Comparison of ENCODE assay signal across 27 cellular contexts in genomic region chr1:57874426-57874825, GRCh38.
DNase-seq lines count a peak whose midpoint lies in the region; ATAC-seq, FAIRE-seq and TF ChIP-seq lines count a peak whose summit lies in the region.
"Had no signal": no experiment of that assay in that cellular context is flagged by ENCODE, and none has a peak within 500 bp of the region (broad histone marks: within the 10 kb centered on the region; RNA-seq: fewer than 3 reads in every experiment).

No MANE protein-coding gene starts in this region.

- H3K9me3 Mint-ChIP-seq in activated T-cell treated with anti-CD3 and anti-CD28 coated beads, Interleukin-2, amount 50 U/mL, for 24 hours, result no peaks in the 10 kb centered on the region
- H3K9me3 Mint-ChIP-seq: neural progenitor cell, type B pancreatic cell had no signal

- no peaks in the 10 kb centered on the region for H3K9me3 ChIP-seq in RWPE2 (ENCODE audit: severe bottlenecking)
- H3K9me3 ChIP-seq: left ventricle myocardium inferior, psoas muscle had no signal

- FAIRE-seq in islet of Langerhans (lab: Jason Lieb, UNC), result peak; percentile 64
- FAIRE-seq: RCC 7860, small intestine had no signal

- TF ChIP-seq CTCF in RWPE2 (IDR thresholded peaks at IDR 0.05; ENCODE audit: poor library complexity, severe bottlenecking), result no peak

- H3K27ac ChIP-seq in RWPE2 (ENCODE audit: poor library complexity, severe bottlenecking), result no peak overlapping the region
- H3K27ac ChIP-seq: C4-2B, coronary artery, HL-60, left ventricle myocardium inferior, neural progenitor cell, psoas muscle had no signal

- peak; percentile 55 for ATAC-seq in RWPE2 (ENCODE audit: low read depth)
- ATAC-seq in HG03520 (IDR thresholded peaks at IDR 0.05; ENCODE audit: unreplicated experiment), result no peak
- no peak for ATAC-seq in activated CD4-positive, CD25-positive, alpha-beta regulatory T cell treated with anti-CD3 and anti-CD28 coated beads, Interleukin-2, amount 50 U/mL, for 24 hours
- ATAC-seq: activated T-cell treated with anti-CD3 and anti-CD28 coated beads, Interleukin-2, amount 50 U/mL, for 72 hours; psoas muscle; stimulated activated naive CD8-positive, alpha-beta T cell treated with anti-CD3 and anti-CD28 coated beads, Interleukin-15, amount 100 ng/mL, for 72 hours had no signal

- no peaks in the 10 kb centered on the region for H3K36me3 ChIP-seq in RWPE2 (ENCODE audit: low read depth)
- H3K36me3 ChIP-seq: left ventricle myocardium inferior, neural progenitor cell had no signal

- H3K36me3 Mint-ChIP-seq in activated T-cell treated with anti-CD3 and anti-CD28 coated beads, Interleukin-2, amount 50 U/mL, for 24 hours (ENCODE audit: low read depth), result no peaks in the 10 kb centered on the region
- H3K36me3 Mint-ChIP-seq: activated naive CD8-positive, alpha-beta T cell; brain; neural progenitor cell; type B pancreatic cell had no signal

- H3K4me3 ChIP-seq in RWPE2 (ENCODE audit: severe bottlenecking), result no peak overlapping the region
- H3K4me3 ChIP-seq: coronary artery, left ventricle myocardium inferior, neural progenitor cell, psoas muscle had no signal

- H3K27me3 Mint-ChIP-seq in activated T-cell treated with anti-CD3 and anti-CD28 coated beads, Interleukin-2, amount 50 U/mL, for 24 hours, result peaks cover 7% of the 10 kb centered on the region
- H3K27me3 Mint-ChIP-seq: activated naive CD8-positive, alpha-beta T cell; stimulated activated naive CD8-positive, alpha-beta T cell treated with anti-CD3 and anti-CD28 coated beads, Interleukin-15, amount 100 ng/mL, for 72 hours had no signal

- no peak overlapping the region for H3K4me3 Mint-ChIP-seq in activated T-cell treated with anti-CD3 and anti-CD28 coated beads, Interleukin-2, amount 50 U/mL, for 24 hours
- H3K4me3 Mint-ChIP-seq: activated naive CD8-positive, alpha-beta T cell; activated T-cell treated with anti-CD3 and anti-CD28 coated beads, Interleukin-2, amount 50 U/mL, for 72 hours; brain; neural progenitor cell; stimulated activated naive CD8-positive, alpha-beta T cell treated with anti-CD3 and anti-CD28 coated beads, Interleukin-15, amount 100 ng/mL, for 72 hours; type B pancreatic cell had no signal

- no peaks in the 10 kb centered on the region for H3K4me1 Mint-ChIP-seq in activated T-cell treated with anti-CD3 and anti-CD28 coated beads, Interleukin-2, amount 50 U/mL, for 24 hours (ENCODE audit: low read depth)
- H3K4me1 Mint-ChIP-seq: stimulated activated naive CD8-positive, alpha-beta T cell treated with anti-CD3 and anti-CD28 coated beads, Interleukin-15, amount 100 ng/mL, for 72 hours had no signal

- DNase-seq in AG08395 (ENCODE audit: low spot score) (peak; percentile 7), NCI-H1105 (lab: John Stamatoyannopoulos, UW) (peak; percentile 39), RWPE2 (ENCODE audit: low spot score) (no peak)
- DNase-seq in effector CD8-positive, alpha-beta T cell (lab: John Stamatoyannopoulos, UW), result no peak
- no peak for DNase-seq in activated T-cell treated with anti-CD3 and anti-CD28 coated beads, Interleukin-2, amount 50 U/mL, for 24 hours
- DNase-seq: activated T-cell treated with anti-CD3 and anti-CD28 coated beads, Interleukin-2, amount 50 U/mL, for 72 hours; DMS79 treated with DMSO at 0.1 percent for 48 hours; foreskin fibroblast; IMR-90; left ventricle myocardium inferior; MM.1S; psoas muscle; small intestine; stimulated activated CD4-positive, alpha-beta T cell treated with anti-CD3 and anti-CD28 coated beads, Interleukin-4, amount 100 ng/mL, for 1 hour; stimulated activated naive CD8-positive, alpha-beta T cell treated with anti-CD3 and anti-CD28 coated beads, Interleukin-15, amount 100 ng/mL, for 72 hours; T-helper 9 cell had no signal

- no peaks in the 10 kb centered on the region for H3K4me1 ChIP-seq in RWPE2 (ENCODE audit: insufficient read depth, poor library complexity, severe bottlenecking)
- H3K4me1 ChIP-seq: left ventricle myocardium inferior, psoas muscle had no signal

- H3K27me3 ChIP-seq in RWPE2 (ENCODE audit: insufficient read depth, poor library complexity, severe bottlenecking), result no peaks in the 10 kb centered on the region
- H3K27me3 ChIP-seq: neural progenitor cell had no signal

- H3K27ac Mint-ChIP-seq in activated T-cell treated with anti-CD3 and anti-CD28 coated beads, Interleukin-2, amount 50 U/mL, for 24 hours, result no peak overlapping the region
- H3K27ac Mint-ChIP-seq: activated naive CD8-positive, alpha-beta T cell; activated T-cell treated with anti-CD3 and anti-CD28 coated beads, Interleukin-2, amount 50 U/mL, for 72 hours; neural progenitor cell; stimulated activated naive CD8-positive, alpha-beta T cell treated with anti-CD3 and anti-CD28 coated beads, Interleukin-15, amount 100 ng/mL, for 72 hours; type B pancreatic cell had no signal

Comparison
In these comparisons a context has a peak if more than half of its experiments do, and no peak if none do; other contexts are left out.
1. DNase-seq: peak in AG08395 (single experiment) and NCI-H1105 (single experiment); none in RWPE2 (single experiment), effector CD8-positive, alpha-beta T cell (single experiment) and activated T-cell treated with anti-CD3 and anti-CD28 coated beads, Interleukin-2, amount 50 U/mL, for 24 hours (single experiment).